In the genomic region with DNA sequence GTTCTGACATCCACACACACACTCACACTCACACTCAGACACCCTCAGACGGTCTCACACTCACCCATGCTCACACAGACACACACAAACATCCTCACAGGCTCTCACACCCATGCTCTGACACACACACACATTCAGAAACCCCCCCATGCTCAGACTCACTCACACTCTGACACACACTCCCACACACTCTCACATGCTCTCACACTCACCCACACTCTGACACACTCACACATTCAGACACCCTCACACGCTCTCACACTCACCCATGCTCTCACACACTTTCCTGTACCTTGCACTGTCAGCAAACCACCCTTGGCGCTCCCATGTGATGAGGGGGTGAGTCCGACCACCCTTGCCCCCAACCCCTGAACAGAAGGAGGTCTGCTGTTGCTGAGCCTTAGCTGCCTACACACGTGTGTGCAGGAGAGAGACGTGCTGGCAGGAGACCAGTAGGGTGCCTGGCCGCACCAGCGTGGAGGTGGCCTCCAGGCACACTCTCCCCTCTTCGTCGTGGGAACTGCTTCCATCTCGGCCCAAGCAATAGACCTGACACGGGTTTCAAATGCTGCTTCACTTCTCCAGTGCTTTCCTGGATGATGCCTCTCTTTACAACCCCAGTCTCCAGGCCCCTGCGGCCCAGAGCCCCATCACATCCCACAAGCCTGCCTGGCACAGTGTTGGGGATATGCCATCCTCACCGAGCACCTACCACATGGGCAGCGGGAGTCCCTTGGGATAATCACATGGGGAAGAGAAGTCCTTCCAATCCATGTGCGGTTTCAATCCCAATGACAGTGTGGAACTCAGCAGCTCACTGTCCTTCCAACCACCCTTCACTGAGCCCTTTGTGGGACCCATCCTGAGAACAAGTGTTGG, we compare ENCODE assay signal across 19 cellular contexts.
"Had no signal": no experiment of that assay in that cellular context is flagged by ENCODE, and none has a peak within 500 bp of the region (broad histone marks: within the 10 kb centered on the region; RNA-seq: fewer than 3 reads in every experiment).

No MANE protein-coding gene starts in this region.

- H3K4me1 ChIP-seq: breast epithelium, spleen, testis had no signal

- H3K79me2 ChIP-seq: hepatocyte had no signal

- H2AFZ ChIP-seq: hepatocyte had no signal

- H3K4me1 Mint-ChIP-seq: activated naive CD8-positive, alpha-beta T cell treated with anti-CD3 and anti-CD28 coated beads for 36 hours had no signal

- H3K4me3 ChIP-seq: breast epithelium, coronary artery, hepatocyte, spleen, testis had no signal

- H3K9me3 Mint-ChIP-seq: activated naive CD8-positive, alpha-beta T cell treated with anti-CD3 and anti-CD28 coated beads for 36 hours had no signal

- H3K36me3 ChIP-seq: breast epithelium, spleen, WERI-Rb-1 had no signal

- H3K36me3 Mint-ChIP-seq: activated naive CD8-positive, alpha-beta T cell treated with anti-CD3 and anti-CD28 coated beads for 36 hours had no signal

- H3K27me3 ChIP-seq: hepatocyte, testis had no signal

- H3K9me3 ChIP-seq: spleen, testis had no signal

- FAIRE-seq: TTC549 had no signal

- DNase-seq: activated CD4-positive, alpha-beta T cell treated with anti-CD3 and anti-CD28 coated beads for 1 hour; activated naive CD4-positive, alpha-beta T cell treated with Interleukin-2 at 50 U/mL for 16 hours; activated naive CD8-positive, alpha-beta T cell treated with anti-CD3 and anti-CD28 coated beads for 36 hours; activated T-cell treated with anti-CD3 and anti-CD28 coated beads, Interleukin-2, amount 50 U/mL, for 48 hours; foreskin fibroblast; glutamatergic neuron; occipital lobe; retina; spleen; stimulated activated CD4-positive, alpha-beta T cell treated with anti-CD3 and anti-CD28 coated beads, Interleukin-4, amount 100 ng/mL, for 1 hour; stimulated activated naive CD4-positive, alpha-beta T cell; T-helper 1 cell; testis; WERI-Rb-1 had no signal

- H3K27ac Mint-ChIP-seq: activated naive CD8-positive, alpha-beta T cell treated with anti-CD3 and anti-CD28 coated beads for 36 hours had no signal

- H3K27ac ChIP-seq: breast epithelium, coronary artery, epithelial cell of prostate, spleen, testis, WERI-Rb-1 had no signal

- H3K4me3 Mint-ChIP-seq: activated naive CD8-positive, alpha-beta T cell treated with anti-CD3 and anti-CD28 coated beads for 36 hours had no signal
